8 cellular contexts compared by ENCODE assay signal in genomic region chr5:138752951-138753793, GRCh38. TPM values are rescaled to one million over a fixed set of nuclear protein-coding genes. Genes with fewer than 3 reads are reported as not detected.
DNase-seq lines count a peak whose midpoint lies in the region; ATAC-seq and TF ChIP-seq lines count a peak whose summit lies in the region.

A gene with protein sequence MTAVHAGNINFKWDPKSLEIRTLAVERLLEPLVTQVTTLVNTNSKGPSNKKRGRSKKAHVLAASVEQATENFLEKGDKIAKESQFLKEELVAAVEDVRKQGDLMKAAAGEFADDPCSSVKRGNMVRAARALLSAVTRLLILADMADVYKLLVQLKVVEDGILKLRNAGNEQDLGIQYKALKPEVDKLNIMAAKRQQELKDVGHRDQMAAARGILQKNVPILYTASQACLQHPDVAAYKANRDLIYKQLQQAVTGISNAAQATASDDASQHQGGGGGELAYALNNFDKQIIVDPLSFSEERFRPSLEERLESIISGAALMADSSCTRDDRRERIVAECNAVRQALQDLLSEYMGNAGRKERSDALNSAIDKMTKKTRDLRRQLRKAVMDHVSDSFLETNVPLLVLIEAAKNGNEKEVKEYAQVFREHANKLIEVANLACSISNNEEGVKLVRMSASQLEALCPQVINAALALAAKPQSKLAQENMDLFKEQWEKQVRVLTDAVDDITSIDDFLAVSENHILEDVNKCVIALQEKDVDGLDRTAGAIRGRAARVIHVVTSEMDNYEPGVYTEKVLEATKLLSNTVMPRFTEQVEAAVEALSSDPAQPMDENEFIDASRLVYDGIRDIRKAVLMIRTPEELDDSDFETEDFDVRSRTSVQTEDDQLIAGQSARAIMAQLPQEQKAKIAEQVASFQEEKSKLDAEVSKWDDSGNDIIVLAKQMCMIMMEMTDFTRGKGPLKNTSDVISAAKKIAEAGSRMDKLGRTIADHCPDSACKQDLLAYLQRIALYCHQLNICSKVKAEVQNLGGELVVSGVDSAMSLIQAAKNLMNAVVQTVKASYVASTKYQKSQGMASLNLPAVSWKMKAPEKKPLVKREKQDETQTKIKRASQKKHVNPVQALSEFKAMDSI (plus strand): TSS chr5:138753425. CDS start chr5:138781925, 28,500 bp downstream.

- peak within 1 kb of the TSS in 1 of 2 donors; percentile 81 for H3K27ac Mint-ChIP-seq in natural killer cell

- H3K4me3 Mint-ChIP-seq in natural killer cell = peak within 1 kb of the TSS; percentile 86

- H3K36me3 Mint-ChIP-seq in natural killer cell = no peaks in the 10 kb centered on the region

- peaks cover 27 to 34% of the 10 kb centered on the region in 2 donors for H3K4me1 Mint-ChIP-seq in natural killer cell

- ATAC-seq in HG03439 (IDR thresholded peaks at IDR 0.05; ENCODE audit: unreplicated experiment) (peak; percentile 51), Panc1 (peak; percentile 84), natural killer cell (peak; percentile 74 to 81 (median 74))

- DNase-seq in Panc1 (ENCODE audit: low read depth, low spot score) (no peak), fibroblast of mammary gland (ENCODE audit: low read depth) (peak; percentile 50), natural killer cell (peak; percentile 31)
- DNase-seq in activated T-helper 1 cell treated with anti-CD3 and anti-CD28 coated beads, Interleukin-2, amount 50 U/mL, for 16 hours (ENCODE audit: low read depth in 1 of 2, low spot score in 1 of 2) = peak; percentile 28 to 30
- peak in 4 of 6 experiments; percentile 7 to 22 (median 20) for DNase-seq in stimulated activated naive CD4-positive, alpha-beta T cell (lab: John Stamatoyannopoulos, UW)

- H3K36me3 ChIP-seq in Panc1 (ENCODE audit: control insufficient read depth, insufficient read depth, low read length) = peaks cover 3% of the 10 kb centered on the region

- in situ Hi-C loops in Panc1 (cut with HindIII; ENCODE audit: low pct_unique_long_range_greater_than_20kb, low sequenced_read_pairs) = no loop called here

- peak within 1 kb of the TSS; percentile 88 to 95 for H3K4me3 ChIP-seq in Panc1 (ENCODE audit: low read depth in 2 of 2, low read length in 2 of 2)
- peak within 1 kb of the TSS; percentile 73 for H3K4me3 ChIP-seq in fibroblast of mammary gland (ENCODE audit: control insufficient read depth, low read depth, low read length)

- intact Hi-C loops in Panc1 (cut with micrococcal nuclease; ENCODE audit: unreplicated experiment) (no loop called here), natural killer cell (cut with micrococcal nuclease) (no loop called here)

- peaks cover 11% of the 10 kb centered on the region for H3K4me1 ChIP-seq in Panc1 (ENCODE audit: control insufficient read depth, insufficient read depth, low read length)

- H3K27me3 Mint-ChIP-seq in natural killer cell (ENCODE audit: low read depth in 2 of 2) = peaks cover 8 to 19% of the 10 kb centered on the region in 2 donors

- peak; percentile 69 for TF ChIP-seq POLR2A in GM18526 (IDR thresholded peaks at IDR 0.05; ENCODE audit: extremely low read depth, insufficient read length)

- POLR2A ChIA-PET in Panc1 (lab: Charles Lee) = interaction anchor here (0.5 to 0.6 kb wide), 5 partner anchors 25 to 172 kb away, joined by 3 to 5 read pairs (median 3); no protein-coding TSS in a partner anchor

- BruUV-seq in Panc1 (replicated peaks; lab: Mats Ljungman, UMichigan) = no TSS peak

- TF ChIP-seq CTCF in 22Rv1 (IDR thresholded peaks at IDR 0.05) (no peak), Panc1 (IDR thresholded peaks at IDR 0.05) (no peak), fibroblast of mammary gland (conservative IDR thresholded peaks at IDR 0.05; ENCODE audit: control insufficient read depth, insufficient read depth, low read depth, low read length) (no peak), natural killer cell (IDR thresholded peaks at IDR 0.05) (no peak)

- peak within 1 kb of the TSS; percentile 96 for H3K27ac ChIP-seq in 22Rv1
- peak within 1 kb of the TSS; percentile 95 for H3K27ac ChIP-seq in Panc1 (ENCODE audit: low read length)

- H3K9me3 Mint-ChIP-seq in natural killer cell = no peaks in the 10 kb centered on the region

- no peaks in the 10 kb centered on the region for H3K9me3 ChIP-seq in Panc1 (ENCODE audit: control insufficient read depth, insufficient read depth, low read depth, low read length)

- CTCF ChIA-PET in Panc1 (lab: Charles Lee) = interaction anchor here (0.7 kb wide), 1 partner anchor 601 kb away, joined by 3 read pairs; no protein-coding TSS in a partner anchor

- no peaks in the 10 kb centered on the region for H3K27me3 ChIP-seq in Panc1 (ENCODE audit: control insufficient read depth, insufficient read depth, low read length)

RNA-seq across cellular contexts. Expression of the gene that starts here (rescaled TPM):
- 298 TPM for total RNA-seq in Panc1 (2021; ENCODE audit: unreplicated experiment)
- 337 TPM for polyA plus RNA-seq in Panc1 (2012; ENCODE audit: insufficient read length)
- 10 to 100 TPM; 34.4 to 53.0 (median 49.8) TPM for total RNA-seq in natural killer cell
